In genomic region chrX:31604629-31605221, GRCh38 we compare ENCODE assay signal across 16 cellular contexts.
DNase-seq lines count a peak whose midpoint lies in the region; ATAC-seq and TF ChIP-seq lines count a peak whose summit lies in the region.
"Had no signal": no experiment of that assay in that cellular context is flagged by ENCODE, and none has a peak within 500 bp of the region (broad histone marks: within the 10 kb centered on the region; RNA-seq: fewer than 3 reads in every experiment).

No MANE protein-coding gene starts in this region.

- H3K4me3 ChIP-seq in spleen: no peak overlapping the region
- no peak overlapping the region for H3K4me3 ChIP-seq in aorta (ENCODE audit: low read length in 2 of 2)
- H3K4me3 ChIP-seq in colonic mucosa: no peak overlapping the region
- H3K4me3 ChIP-seq in ascending aorta: no peak overlapping the region
- H3K4me3 ChIP-seq: ovary, SK-N-MC had no signal

- DNase-seq in activated T-cell treated with anti-CD3 and anti-CD28 coated beads, Interleukin-2, amount 50 U/mL, for 72 hours: peak in 1 of 2 donors; percentile 0
- DNase-seq in activated T-cell treated with anti-CD3 and anti-CD28 coated beads, Interleukin-2, amount 50 U/mL, for 1 hour: no peak
- DNase-seq in spleen (no peak), aorta (no peak), colonic mucosa (no peak), ascending aorta (ENCODE audit: low spot score in 2 of 2) (no peak)
- DNase-seq: activated CD4-positive, CD25-positive, alpha-beta regulatory T cell treated with anti-CD3 and anti-CD28 coated beads, Interleukin-2, amount 50 U/mL, for 72 hours; DMS 273 treated with DMSO at 0.1 percent for 48 hours; NCI-H524 treated with DMSO at 0.1 percent for 48 hours; ovary; stimulated activated CD4-positive, alpha-beta T cell treated with anti-CD3 and anti-CD28 coated beads, Interleukin-1b, Interleukin-23, amount 100 ng/mL, for 48 hours had no signal

- peaks cover 1% of the 10 kb centered on the region for H3K27me3 Mint-ChIP-seq in activated T-cell treated with anti-CD3 and anti-CD28 coated beads, Interleukin-2, amount 50 U/mL, for 72 hours (ENCODE audit: low read depth)
- H3K27me3 Mint-ChIP-seq: stimulated activated naive CD8-positive, alpha-beta T cell treated with anti-CD3 and anti-CD28 coated beads, Interleukin-15, Interleukin-2, amounts not matched to agents 100 ng/mL and 50 ng/mL, for 24 hours had no signal

- H3K36me3 ChIP-seq in spleen: no peaks in the 10 kb centered on the region
- H3K36me3 ChIP-seq in aorta (ENCODE audit: control insufficient read depth in 1 of 2, insufficient read depth in 2 of 2, low read length in 1 of 2): no peaks in the 10 kb centered on the region
- no peaks in the 10 kb centered on the region for H3K36me3 ChIP-seq in colonic mucosa
- H3K36me3 ChIP-seq in ascending aorta: no peaks in the 10 kb centered on the region
- H3K36me3 ChIP-seq: ovary had no signal

- H3K9me3 ChIP-seq in spleen (no peaks in the 10 kb centered on the region), aorta (ENCODE audit: control insufficient read depth, low read length) (no peaks in the 10 kb centered on the region), colonic mucosa (no peaks in the 10 kb centered on the region), ascending aorta (no peaks in the 10 kb centered on the region)
- H3K9me3 ChIP-seq: ovary had no signal

- no peaks in the 10 kb centered on the region for H3K4me1 Mint-ChIP-seq in activated T-cell treated with anti-CD3 and anti-CD28 coated beads, Interleukin-2, amount 50 U/mL, for 72 hours (ENCODE audit: low read depth)

- H3K27me3 ChIP-seq in spleen (replicated peaks in 1 of 7) (no peaks in the 10 kb centered on the region), aorta (ENCODE audit: control insufficient read depth in 1 of 2, insufficient read depth in 2 of 2, low read length in 1 of 2) (no peaks in the 10 kb centered on the region), colonic mucosa (no peaks in the 10 kb centered on the region), ascending aorta (no peaks in the 10 kb centered on the region)
- H3K27me3 ChIP-seq: ovary had no signal

- H3K27ac Mint-ChIP-seq in activated T-cell treated with anti-CD3 and anti-CD28 coated beads, Interleukin-2, amount 50 U/mL, for 72 hours: no peak overlapping the region
- H3K27ac Mint-ChIP-seq: stimulated activated naive CD8-positive, alpha-beta T cell treated with anti-CD3 and anti-CD28 coated beads, Interleukin-15, Interleukin-2, amounts not matched to agents 100 ng/mL and 50 ng/mL, for 24 hours had no signal

- no peak for TF ChIP-seq POLR2A in spleen (IDR thresholded peaks at IDR 0.05)

- H3K27ac ChIP-seq in spleen: no peak overlapping the region
- H3K27ac ChIP-seq in aorta (ENCODE audit: low read depth in 1 of 2, low read length in 2 of 2): no peak overlapping the region
- H3K27ac ChIP-seq in colonic mucosa: no peak overlapping the region
- no peak overlapping the region for H3K27ac ChIP-seq in ascending aorta
- H3K27ac ChIP-seq: epithelial cell of prostate, ovary, SK-N-MC had no signal

- no peaks in the 10 kb centered on the region for H3K36me3 Mint-ChIP-seq in activated T-cell treated with anti-CD3 and anti-CD28 coated beads, Interleukin-2, amount 50 U/mL, for 72 hours (ENCODE audit: insufficient read depth in 2 of 2)

- H3K4me1 ChIP-seq in spleen (no peaks in the 10 kb centered on the region), aorta (ENCODE audit: control insufficient read depth in 1 of 2, insufficient read depth in 2 of 2, low read length in 2 of 2) (no peaks in the 10 kb centered on the region), colonic mucosa (no peaks in the 10 kb centered on the region), ascending aorta (no peaks in the 10 kb centered on the region)

- 44 to 53% (median 50%) methylated on average over 3 of the region's 3 CpGs for WGBS in spleen, 5 donors
- 63 to 86% methylated on average over 3 of the region's 3 CpGs for WGBS in aorta, 2 donors

- H3K9me3 Mint-ChIP-seq in activated T-cell treated with anti-CD3 and anti-CD28 coated beads, Interleukin-2, amount 50 U/mL, for 72 hours: no peaks in the 10 kb centered on the region
- H3K9me3 Mint-ChIP-seq: stimulated activated naive CD8-positive, alpha-beta T cell treated with anti-CD3 and anti-CD28 coated beads, Interleukin-15, Interleukin-2, amounts not matched to agents 100 ng/mL and 50 ng/mL, for 24 hours had no signal

- no peak overlapping the region for H3K4me3 Mint-ChIP-seq in activated T-cell treated with anti-CD3 and anti-CD28 coated beads, Interleukin-2, amount 50 U/mL, for 72 hours
- H3K4me3 Mint-ChIP-seq: stimulated activated naive CD8-positive, alpha-beta T cell treated with anti-CD3 and anti-CD28 coated beads, Interleukin-15, Interleukin-2, amounts not matched to agents 100 ng/mL and 50 ng/mL, for 24 hours had no signal

- intact Hi-C loops in spleen (cut with DNase I; ENCODE audit: low total_unique reads): no loop called here
- intact Hi-C loops in aorta (cut with DNase I): no loop called here
- intact Hi-C loops in colonic mucosa (cut with DNase I): no loop called here
- intact Hi-C loops in ascending aorta (cut with DNase I): no loop called here

- TF ChIP-seq CTCF in spleen (IDR thresholded peaks at IDR 0.05 in 8 of 11, conservative IDR thresholded peaks at IDR 0.05 in 3 of 11) (no peak), colonic mucosa (IDR thresholded peaks at IDR 0.05) (no peak), ascending aorta (IDR thresholded peaks at IDR 0.05) (no peak)

- ATAC-seq in activated T-cell treated with anti-CD3 and anti-CD28 coated beads, Interleukin-2, amount 50 U/mL, for 72 hours (replicated peaks in 1 of 2): peak; percentile 77 to 83
- ATAC-seq in HG02759 (IDR thresholded peaks at IDR 0.05; ENCODE audit: unreplicated experiment) (peak; percentile 91), HG03460 (IDR thresholded peaks at IDR 0.05; ENCODE audit: unreplicated experiment) (peak; percentile 90), aorta (ENCODE audit: low FRiP score) (no peak)

- no peak overlapping the region for H3K9ac ChIP-seq in colonic mucosa (ENCODE audit: low read depth in 2 of 2, low read length in 2 of 2)
